In genomic region chrX:77779695-77780094, GRCh38 we compare ENCODE assay signal across 24 cellular contexts. TPM values are rescaled to one million over a fixed set of nuclear protein-coding genes. Genes with fewer than 3 reads are reported as not detected.
DNase-seq lines count a peak whose midpoint lies in the region; ATAC-seq and TF ChIP-seq lines count a peak whose summit lies in the region.
"Had no signal": no experiment of that assay in that cellular context is flagged by ENCODE, and none has a peak within 500 bp of the region (broad histone marks: within the 10 kb centered on the region; RNA-seq: fewer than 3 reads in every experiment).

No MANE protein-coding gene starts in this region.

- H3K9me3 ChIP-seq in CD8-positive, alpha-beta memory T cell (ENCODE audit: low read length), result no peaks in the 10 kb centered on the region
- H3K9me3 ChIP-seq in MM.1S (replicated peaks; ENCODE audit: insufficient read depth, low read length) (no peaks in the 10 kb centered on the region), left ventricle myocardium inferior (replicated peaks) (no peaks in the 10 kb centered on the region), SK-N-SH (no peaks in the 10 kb centered on the region)
- H3K9me3 ChIP-seq: esophagus muscularis mucosa, gastrocnemius medialis, right atrium auricular region, SJSA1 had no signal

- H3K9me3 Mint-ChIP-seq in CD8-positive, alpha-beta memory T cell, result no peaks in the 10 kb centered on the region
- H3K9me3 Mint-ChIP-seq in dendritic cell treated with granulocyte-macrophage colony-stimulating factor and Interleukin-4, amounts not matched to agents 40 ng/mL and 50 ng/mL, for 4 days, result no peaks in the 10 kb centered on the region

- no peak overlapping the region for H3K9ac ChIP-seq in MM.1S (ENCODE audit: low read length)
- no peak overlapping the region for H3K9ac ChIP-seq in SK-N-SH

- peak overlapping the region in 4 of 8 donors; percentile 7 to 84 (median 34) for H3K27ac Mint-ChIP-seq in CD8-positive, alpha-beta memory T cell
- H3K27ac Mint-ChIP-seq in dendritic cell treated with granulocyte-macrophage colony-stimulating factor and Interleukin-4, amounts not matched to agents 40 ng/mL and 50 ng/mL, for 4 days, result no peak overlapping the region
- H3K27ac Mint-ChIP-seq: activated CD8-positive, alpha-beta memory T cell treated with anti-CD3 and anti-CD28 coated beads, Interleukin-2, amount 10 ng/mL, durations not matched to agents 7 days and 5 days had no signal

- H3K36me3 ChIP-seq in CD8-positive, alpha-beta memory T cell (ENCODE audit: insufficient read depth, low read length), result no peaks in the 10 kb centered on the region
- no peaks in the 10 kb centered on the region for H3K36me3 ChIP-seq in MM.1S (replicated peaks; ENCODE audit: insufficient read depth, low read length)
- no peaks in the 10 kb centered on the region for H3K36me3 ChIP-seq in left ventricle myocardium inferior
- H3K36me3 ChIP-seq in SK-N-SH (replicated peaks in 1 of 2; ENCODE audit: control insufficient read depth in 1 of 2, insufficient read depth in 2 of 2, low read length in 1 of 2), result peaks cover 0 to 6% of the 10 kb centered on the region in 2 experiments
- H3K36me3 ChIP-seq: esophagus muscularis mucosa, gastrocnemius medialis, right atrium auricular region, SJSA1 had no signal

- H3K4me1 Mint-ChIP-seq in CD8-positive, alpha-beta memory T cell, result peaks cover 43 to 62% (median 57%) of the 10 kb centered on the region in 3 donors
- H3K4me1 Mint-ChIP-seq in dendritic cell treated with granulocyte-macrophage colony-stimulating factor and Interleukin-4, amounts not matched to agents 40 ng/mL and 50 ng/mL, for 4 days (ENCODE audit: low read depth), result peaks cover 22% of the 10 kb centered on the region

- CTCF ChIA-PET in CD8-positive, alpha-beta memory T cell (lab: Charles Lee), result no interaction called here
- CTCF ChIA-PET in SK-N-SH (lab: Yijun Ruan, JAX), result no interaction called here

- H3K27ac ChIP-seq in CD8-positive, alpha-beta memory T cell (ENCODE audit: low read depth, low read length), result no peak overlapping the region
- H3K27ac ChIP-seq in MM.1S (ENCODE audit: low read length) (peak overlapping the region; percentile 58; the same call in 1 of the 2 replicates), left ventricle myocardium inferior (replicated peaks) (no peak overlapping the region), SK-N-SH (ENCODE audit: low read depth in 2 of 2, low read length in 1 of 2) (no peak overlapping the region)
- H3K27ac ChIP-seq: esophagus muscularis mucosa, gastrocnemius medialis, right atrium auricular region, SJSA1 had no signal

- ATAC-seq in GM18868 (IDR thresholded peaks at IDR 0.05; ENCODE audit: unreplicated experiment), result peak; percentile 40
- no peak for ATAC-seq in HG02981 (IDR thresholded peaks at IDR 0.05; ENCODE audit: unreplicated experiment)
- ATAC-seq: activated CD8-positive, alpha-beta memory T cell treated with anti-CD3 and anti-CD28 coated beads, Interleukin-2, amount 10 ng/mL, durations not matched to agents 7 days and 5 days; gastrocnemius medialis; K562 had no signal

- no peak for TF ChIP-seq RAD21 in SK-N-SH (IDR thresholded peaks at IDR 0.05; ENCODE audit: low read length)

- POLR2A ChIA-PET in CD8-positive, alpha-beta memory T cell (lab: Charles Lee), result no interaction called here
- POLR2A ChIA-PET in SK-N-SH (lab: Yijun Ruan, JAX), result no interaction called here

- TF ChIP-seq EP300 in SK-N-SH (IDR thresholded peaks at IDR 0.05; ENCODE audit: borderline replicate concordance in 1 of 2, low read depth in 1 of 2, low read length in 1 of 2), result no peak

- H4K20me1 ChIP-seq in MM.1S (ENCODE audit: insufficient read depth, low read length) (no peaks in the 10 kb centered on the region), SK-N-SH (ENCODE audit: insufficient read depth) (peaks cover 100% of the 10 kb centered on the region)

- no peak for DNase-seq in CD8-positive, alpha-beta memory T cell
- peak; percentile 49 for DNase-seq in MM.1S
- no peak for DNase-seq in NCI-H2171 (lab: John Stamatoyannopoulos, UW)
- DNase-seq in left ventricle myocardium inferior, result no peak
- DNase-seq in SK-N-SH, result no peak
- DNase-seq: activated CD4-positive, CD25-positive, alpha-beta regulatory T cell treated with anti-CD3 and anti-CD28 coated beads, Interleukin-2, amount 50 U/mL, for 72 hours; activated CD8-positive, alpha-beta memory T cell treated with anti-CD3 and anti-CD28 coated beads, Interleukin-2, amount 10 ng/mL, durations not matched to agents 7 days and 5 days; cerebellar nuclear complex; COR-L47; effector CD8-positive, alpha-beta T cell; gastrocnemius medialis; kidney; MV-4-11; NCI-H2029; NCI-H446; substantia nigra had no signal

- H3F3A ChIP-seq in MM.1S (ENCODE audit: insufficient read depth, low read length) (peaks cover 13% of the 10 kb centered on the region; the same call in 1 of the 2 replicates), SK-N-SH (replicated peaks; ENCODE audit: insufficient read depth) (peaks cover 5% of the 10 kb centered on the region)

- H3K27me3 Mint-ChIP-seq in CD8-positive, alpha-beta memory T cell, result peaks cover 0 to 2% of the 10 kb centered on the region in 2 donors
- H3K27me3 Mint-ChIP-seq in dendritic cell treated with granulocyte-macrophage colony-stimulating factor and Interleukin-4, amounts not matched to agents 40 ng/mL and 50 ng/mL, for 4 days, result no peaks in the 10 kb centered on the region
- H3K27me3 Mint-ChIP-seq: activated CD8-positive, alpha-beta memory T cell treated with anti-CD3 and anti-CD28 coated beads, Interleukin-2, amount 10 ng/mL, durations not matched to agents 7 days and 5 days had no signal

- H3K4me2 ChIP-seq in MM.1S (ENCODE audit: low read depth, low read length) (peak overlapping the region; percentile 53), SK-N-SH (no peak overlapping the region)

- no peaks in the 10 kb centered on the region for H3K9me2 ChIP-seq in MM.1S (replicated peaks; ENCODE audit: insufficient read depth, low read length)
- H3K9me2 ChIP-seq in SK-N-SH, result no peaks in the 10 kb centered on the region

- WGBS in SK-N-SH (ENCODE audit: low lambda C conversion rate), result 84% methylated on average over 3 of the region's 3 CpGs

- TF ChIP-seq CTCF in MM.1S (IDR thresholded peaks at IDR 0.05; ENCODE audit: low read length) (no peak), left ventricle myocardium inferior (IDR thresholded peaks at IDR 0.05; ENCODE audit: borderline replicate concordance) (no peak), SK-N-SH (IDR thresholded peaks at IDR 0.05) (no peak)

- no peaks in the 10 kb centered on the region for H3K4me1 ChIP-seq in CD8-positive, alpha-beta memory T cell (ENCODE audit: insufficient read depth, low read length)
- H3K4me1 ChIP-seq in MM.1S (ENCODE audit: low read length) (peaks cover 13% of the 10 kb centered on the region; the same call in 1 of the 2 replicates), left ventricle myocardium inferior (peaks cover 46% of the 10 kb centered on the region), SK-N-SH (ENCODE audit: control insufficient read depth in 1 of 2, insufficient read depth in 2 of 2, low read depth in 1 of 2, low read length in 1 of 2) (no peaks in the 10 kb centered on the region; a peak in 2 of 4 replicates)
- H3K4me1 ChIP-seq: right atrium auricular region had no signal

- peaks cover 99% of the 10 kb centered on the region for H3K79me2 ChIP-seq in MM.1S (ENCODE audit: low read length)
- peaks cover 100% of the 10 kb centered on the region for H3K79me2 ChIP-seq in SK-N-SH (ENCODE audit: insufficient read depth)

- H2AFZ ChIP-seq in MM.1S (ENCODE audit: low read length), result no peak overlapping the region
- H2AFZ ChIP-seq in SK-N-SH (ENCODE audit: low read depth), result no peak overlapping the region

- intact Hi-C loops in dendritic cell treated with granulocyte-macrophage colony-stimulating factor and Interleukin-4, amounts not matched to agents 40 ng/mL and 50 ng/mL, for 4 days (cut with micrococcal nuclease), result no loop called here
- intact Hi-C loops in left ventricle myocardium inferior (cut with micrococcal nuclease), result no loop called here

- no peaks in the 10 kb centered on the region for H3K27me3 ChIP-seq in CD8-positive, alpha-beta memory T cell (ENCODE audit: insufficient read depth, low read length, poor library complexity, severe bottlenecking)
- no peaks in the 10 kb centered on the region for H3K27me3 ChIP-seq in MM.1S (replicated peaks; ENCODE audit: insufficient read depth, low read length)
- no peaks in the 10 kb centered on the region for H3K27me3 ChIP-seq in left ventricle myocardium inferior (ENCODE audit: low read depth)
- no peaks in the 10 kb centered on the region for H3K27me3 ChIP-seq in SK-N-SH (ENCODE audit: insufficient read depth)
- H3K27me3 ChIP-seq: esophagus muscularis mucosa, gastrocnemius medialis, right atrium auricular region, SJSA1 had no signal

- peaks cover 0 to 9% (median 0%) of the 10 kb centered on the region in 3 donors for H3K36me3 Mint-ChIP-seq in CD8-positive, alpha-beta memory T cell
- H3K36me3 Mint-ChIP-seq in dendritic cell treated with granulocyte-macrophage colony-stimulating factor and Interleukin-4, amounts not matched to agents 40 ng/mL and 50 ng/mL, for 4 days (ENCODE audit: low read depth), result no peaks in the 10 kb centered on the region

- H3K4me3 ChIP-seq in CD8-positive, alpha-beta memory T cell (ENCODE audit: low read length), result no peak overlapping the region
- H3K4me3 ChIP-seq in MM.1S (ENCODE audit: low read length), result 0 out of 2 replicates have a peak overlapping the region, but pooled peaks have one; percentile 11
- H3K4me3 ChIP-seq in left ventricle myocardium inferior, result no peak overlapping the region
- no peak overlapping the region for H3K4me3 ChIP-seq in SK-N-SH (ENCODE audit: low read depth in 2 of 2, low read length in 1 of 2)
- H3K4me3 ChIP-seq: esophagus muscularis mucosa, gastrocnemius medialis, K562, lung, right atrium auricular region, SJSA1 had no signal

- peak overlapping the region in 5 of 7 donors; percentile 0 to 58 (median 43) for H3K4me3 Mint-ChIP-seq in CD8-positive, alpha-beta memory T cell
- H3K4me3 Mint-ChIP-seq in dendritic cell treated with granulocyte-macrophage colony-stimulating factor and Interleukin-4, amounts not matched to agents 40 ng/mL and 50 ng/mL, for 4 days, result peak overlapping the region; percentile 4
- H3K4me3 Mint-ChIP-seq: activated CD8-positive, alpha-beta memory T cell treated with anti-CD3 and anti-CD28 coated beads, Interleukin-2, amount 10 ng/mL, durations not matched to agents 7 days and 5 days had no signal

TF ChIP-seq in SK-N-SH, 30 proteins besides CTCF, POLR2A, EP300 and RAD21 (continues in another document):
- TF ChIP-seq MAX (IDR thresholded peaks at IDR 0.05; ENCODE audit: low read depth) (no peak), SMC3 (IDR thresholded peaks at IDR 0.05; ENCODE audit: low read depth, low read length) (no peak)

RNA-seq across cellular contexts. Expression of gene ATRX, which starts 6.3 kb away (rescaled TPM):
- 10 to 100 TPM; 56.6 to 61.1 TPM for total RNA-seq in CD8-positive, alpha-beta memory T cell
- 80.8 TPM for polyA plus RNA-seq in CD8-positive, alpha-beta memory T cell
- total RNA-seq in left ventricle myocardium inferior, result 82.2 TPM
- 27.6 and 40.0 TPM in 2 replicates for polyA plus RNA-seq in SK-N-SH (2012; rRNA removed)
- polyA plus RNA-seq in SK-N-SH (2012; cell fraction: cytosol; rRNA removed), result 34.7 and 36.2 TPM in 2 replicates
- 25.8 and 64.6 TPM in 2 replicates for polyA plus RNA-seq in SK-N-SH (2012; cell fraction: nucleus; rRNA removed)
